Comparison of ENCODE assay signal across 7 cellular contexts in the genomic region with DNA sequence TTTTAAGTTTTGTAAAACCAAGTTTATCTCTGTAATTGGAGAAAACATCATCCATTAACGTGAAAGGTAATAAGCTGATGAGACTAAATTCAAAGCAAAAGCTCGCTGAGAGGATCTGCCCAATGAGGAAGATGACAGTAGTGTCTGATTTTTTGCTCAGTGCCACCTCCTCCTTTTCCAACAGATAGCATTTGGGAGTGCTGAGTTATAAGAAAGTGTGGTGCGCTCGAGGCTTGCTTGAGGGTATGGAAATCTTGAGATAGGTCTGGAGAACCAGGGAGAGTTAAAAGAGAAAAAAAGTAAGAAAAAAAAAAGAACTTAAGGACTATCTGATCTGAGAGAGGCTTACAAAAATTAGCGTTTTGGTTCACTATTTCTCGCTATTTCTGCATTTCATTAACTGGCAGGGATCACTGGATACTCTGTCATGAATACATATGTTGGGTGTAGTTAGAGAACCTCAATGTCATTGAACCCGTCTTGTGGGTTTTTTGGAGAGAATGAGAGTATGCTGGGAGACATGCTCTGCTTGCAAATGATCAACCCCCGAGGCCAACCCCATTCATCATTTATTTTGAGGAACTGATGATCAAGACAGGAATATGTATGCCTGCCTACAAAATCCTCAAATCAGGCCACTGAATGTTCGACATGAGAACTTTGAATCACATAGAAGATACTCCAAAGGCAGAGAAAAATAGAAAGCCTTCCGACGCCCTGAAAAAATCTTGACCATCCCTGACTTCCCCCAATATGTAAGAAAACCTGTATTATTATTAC. TPM values are rescaled to one million over a fixed set of nuclear protein-coding genes. Genes with fewer than 3 reads are reported as not detected.
DNase-seq lines count a peak whose midpoint lies in the region; ATAC-seq and TF ChIP-seq lines count a peak whose summit lies in the region.

No MANE protein-coding gene starts in this region.

- CTCF ChIA-PET in HEK293 (lab: Yijun Ruan, JAX) (interaction anchor here (0.5 to 0.7 kb wide), 2 partner anchors 49 to 57 kb away, joined by 3 read pairs; no protein-coding TSS in a partner anchor), T-cell (lab: Charles Lee) (interaction anchor here in 1 of 2 donors (0.7 to 1.6 kb wide), 2 partner anchors 47 to 48 kb away, joined by 3 to 5 read pairs; partner anchors contain the start of genes MRPL47 and NDUFB5)

- no peak for ATAC-seq in T-cell (replicated peaks in 1 of 4)
- ATAC-seq in right cardiac atrium = no peak
- no peak for ATAC-seq in stimulated activated effector memory CD8-positive, alpha-beta T cell treated with anti-CD3 and anti-CD28 coated beads, Interleukin-12 subunit alpha, Interleukin-12 subunit beta, amount 100 ng/mL, for 72 hours
- no peak for ATAC-seq in sciatic nerve

- DNase-seq in T-cell = peak in 1 of 34 experiments; percentile 3
- no peak for DNase-seq in right cardiac atrium
- DNase-seq in stimulated activated effector memory CD8-positive, alpha-beta T cell treated with anti-CD3 and anti-CD28 coated beads, Interleukin-12 subunit alpha, Interleukin-12 subunit beta, amount 100 ng/mL, for 72 hours (ENCODE audit: low spot score in 2 of 2) = no peak
- no peak for DNase-seq in sciatic nerve (ENCODE audit: low spot score)
- DNase-seq in midbrain (lab: John Stamatoyannopoulos, UW) = no peak
- DNase-seq in AG08395 (ENCODE audit: low spot score) = no peak

- H3K9me3 ChIP-seq in HEK293 (ENCODE audit: control insufficient read depth, insufficient read depth, low read depth, low read length) (no peaks in the 10 kb centered on the region), right cardiac atrium (ENCODE audit: control insufficient read depth, low read length) (no peaks in the 10 kb centered on the region)

- H3K27me3 Mint-ChIP-seq in T-cell = no peaks in the 10 kb centered on the region

- POLR2A ChIA-PET in HEK293 (lab: Yijun Ruan, JAX) (no interaction called here), T-cell (lab: Charles Lee) (interaction anchor here in 1 of 2 donors (0.7 kb wide), 1 partner anchor 47 kb away, joined by 3 read pairs; the partner anchor contains the start of genes MRPL47 and NDUFB5)

- H3K9me3 Mint-ChIP-seq in T-cell = no peaks in the 10 kb centered on the region
- no peaks in the 10 kb centered on the region for H3K9me3 Mint-ChIP-seq in stimulated activated effector memory CD8-positive, alpha-beta T cell treated with anti-CD3 and anti-CD28 coated beads, Interleukin-12 subunit alpha, Interleukin-12 subunit beta, amount 100 ng/mL, for 72 hours

- no peak for TF ChIP-seq CTCF in HEK293 (tag by site-specific recombination; IDR thresholded peaks at IDR 0.05)

- peaks cover 8% of the 10 kb centered on the region for H3K36me3 Mint-ChIP-seq in T-cell
- H3K36me3 Mint-ChIP-seq in stimulated activated effector memory CD8-positive, alpha-beta T cell treated with anti-CD3 and anti-CD28 coated beads, Interleukin-12 subunit alpha, Interleukin-12 subunit beta, amount 100 ng/mL, for 72 hours = no peaks in the 10 kb centered on the region

- peaks cover 29 to 39% (median 30%) of the 10 kb centered on the region in 3 donors for H3K4me1 Mint-ChIP-seq in T-cell
- peaks cover 12% of the 10 kb centered on the region for H3K4me1 Mint-ChIP-seq in stimulated activated effector memory CD8-positive, alpha-beta T cell treated with anti-CD3 and anti-CD28 coated beads, Interleukin-12 subunit alpha, Interleukin-12 subunit beta, amount 100 ng/mL, for 72 hours

- 50% methylated on average over 11 of the region's 11 CpGs for WGBS in right cardiac atrium

- H3K4me3 ChIP-seq in HEK293 (ENCODE audit: low read depth, low read length) (peak overlapping the region; percentile 96; the same call in 1 of the 2 replicates), right cardiac atrium (ENCODE audit: low read length) (peak overlapping the region; percentile 96)

- intact Hi-C loops in right cardiac atrium (cut with DNase I) (loop anchor here in 2 of 4 donors (10.0 kb wide), 2 partner anchors 63 to 93 kb away; no protein-coding TSS in a partner anchor), sciatic nerve (cut with DNase I) (no loop called here)

- peaks cover 0 to 8% of the 10 kb centered on the region in 2 experiments; a peak in 1 of 3 replicates for H3K36me3 ChIP-seq in HEK293 (ENCODE audit: control insufficient read depth in 2 of 2, insufficient read depth in 1 of 2, low read length in 2 of 2)

- peak overlapping the region; percentile 55 to 81 for H3K27ac Mint-ChIP-seq in T-cell
- no peak overlapping the region for H3K27ac Mint-ChIP-seq in stimulated activated effector memory CD8-positive, alpha-beta T cell treated with anti-CD3 and anti-CD28 coated beads, Interleukin-12 subunit alpha, Interleukin-12 subunit beta, amount 100 ng/mL, for 72 hours

- H3K4me3 Mint-ChIP-seq in T-cell = peak overlapping the region; percentile 72 to 94 (median 79)
- peak overlapping the region; percentile 94 for H3K4me3 Mint-ChIP-seq in stimulated activated effector memory CD8-positive, alpha-beta T cell treated with anti-CD3 and anti-CD28 coated beads, Interleukin-12 subunit alpha, Interleukin-12 subunit beta, amount 100 ng/mL, for 72 hours

- H3K27ac ChIP-seq in HEK293 (ENCODE audit: extremely low read depth, low read depth, low read length) (peak overlapping the region; percentile 92; the same call in 1 of the 2 replicates), right cardiac atrium (ENCODE audit: low read length) (peak overlapping the region; percentile 28)

- H3K4me1 ChIP-seq in HEK293 (ENCODE audit: control insufficient read depth, insufficient read depth, low read length) (no peaks in the 10 kb centered on the region), right cardiac atrium (ENCODE audit: control insufficient read depth, insufficient read depth, low read length) (no peaks in the 10 kb centered on the region)

- H3K27me3 ChIP-seq in right cardiac atrium (ENCODE audit: control insufficient read depth, insufficient read depth) = no peaks in the 10 kb centered on the region

TF ChIP-seq in HEK293, 187 proteins besides CTCF, POLR2A, EP300 and RAD21:
- TF ChIP-seq, protein P1, sequence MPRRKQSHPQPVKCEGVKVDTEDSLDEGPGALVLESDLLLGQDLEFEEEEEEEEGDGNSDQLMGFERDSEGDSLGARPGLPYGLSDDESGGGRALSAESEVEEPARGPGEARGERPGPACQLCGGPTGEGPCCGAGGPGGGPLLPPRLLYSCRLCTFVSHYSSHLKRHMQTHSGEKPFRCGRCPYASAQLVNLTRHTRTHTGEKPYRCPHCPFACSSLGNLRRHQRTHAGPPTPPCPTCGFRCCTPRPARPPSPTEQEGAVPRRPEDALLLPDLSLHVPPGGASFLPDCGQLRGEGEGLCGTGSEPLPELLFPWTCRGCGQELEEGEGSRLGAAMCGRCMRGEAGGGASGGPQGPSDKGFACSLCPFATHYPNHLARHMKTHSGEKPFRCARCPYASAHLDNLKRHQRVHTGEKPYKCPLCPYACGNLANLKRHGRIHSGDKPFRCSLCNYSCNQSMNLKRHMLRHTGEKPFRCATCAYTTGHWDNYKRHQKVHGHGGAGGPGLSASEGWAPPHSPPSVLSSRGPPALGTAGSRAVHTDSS (tag by site-specific recombination; IDR thresholded peaks at IDR 0.05) = no peak
- TF ChIP-seq ZNF768 (tag by site-specific recombination; IDR thresholded peaks at IDR 0.05) (no peak), ATF2 (tag by site-specific recombination; IDR thresholded peaks at IDR 0.05; ENCODE audit: low read depth) (no peak), WT1 (tag by site-specific recombination; IDR thresholded peaks at IDR 0.05) (no peak), ZNF530 (tag by site-specific recombination; IDR thresholded peaks at IDR 0.05; ENCODE audit: low read depth) (no peak), ZNF600 (tag by site-specific recombination; IDR thresholded peaks at IDR 0.05) (no peak), ZBTB20 (tag by site-specific recombination; IDR thresholded peaks at IDR 0.05) (peak; percentile 86; the same call in 1 of the 2 replicates), ZNF335 (tag by site-specific recombination; conservative IDR thresholded peaks at IDR 0.05) (0 out of 2 replicates have a peak, but pooled peaks have one; percentile 45), ZBTB48 (tag by site-specific recombination; IDR thresholded peaks at IDR 0.05) (peak; percentile 36; the same call in 1 of the 2 replicates), ZNF239 (tag by site-specific recombination; IDR thresholded peaks at IDR 0.05) (no peak), SP2 (tag by site-specific recombination; IDR thresholded peaks at IDR 0.05) (no peak), ZNF791 (tag by site-specific recombination; IDR thresholded peaks at IDR 0.05) (no peak)

RNA-seq across cellular contexts. Expression of gene USP13, which starts 1.0 kb away (rescaled TPM):
- total RNA-seq in T-cell (1 to 10 TPM; 6.2 to 7.9 (median 7.0) TPM), right cardiac atrium (100 to 1,000 TPM in 1 of 4 donors, 10 to 100 TPM in 3; 59.5 to 101 (median 74.9) TPM), sciatic nerve (13.8 TPM)
- polyA plus RNA-seq in right cardiac atrium = 20.0 TPM

RNA-seq across cellular contexts. Expression of gene NDUFB5, which starts 47.3 kb away (rescaled TPM):
- total RNA-seq in T-cell (10 to 100 TPM; 25.6 to 56.1 (median 49.7) TPM), right cardiac atrium (100 to 1,000 TPM; 224 to 284 (median 270) TPM), sciatic nerve (61.8 TPM)
- polyA plus RNA-seq in right cardiac atrium = 262 TPM

RNA-seq across cellular contexts. Expression of gene MRPL47, which starts 47.4 kb away (rescaled TPM):
- total RNA-seq in T-cell (10 to 100 TPM; 16.2 to 22.7 (median 19.7) TPM), right cardiac atrium (10 to 100 TPM; 33.0 to 48.2 (median 38.3) TPM), sciatic nerve (20.7 TPM)
- polyA plus RNA-seq in right cardiac atrium = 76.3 TPM
